ENCODE assay signal across 1 cellular context in genomic region chr5:150515446-150515845, GRCh38.
TF ChIP-seq lines count a peak whose summit lies in the region.

No MANE protein-coding gene starts in this region.

TF ChIP-seq in IMR-90, 13 proteins besides CTCF, POLR2A, EP300 and RAD21:
- TF ChIP-seq FOS (IDR thresholded peaks at IDR 0.05; ENCODE audit: low read depth, low read length), result peak; percentile 39
- TF ChIP-seq MAFK (IDR thresholded peaks at IDR 0.05; ENCODE audit: low read depth, low read length), result no peak
- TF ChIP-seq BHLHE40 (IDR thresholded peaks at IDR 0.05; ENCODE audit: low read depth, low read length), result no peak
- TF ChIP-seq MAZ (IDR thresholded peaks at IDR 0.05; ENCODE audit: borderline replicate concordance, low read depth, low read length), result 0 out of 2 replicates have a peak, but pooled peaks have one; percentile 21
- TF ChIP-seq ELK1 (IDR thresholded peaks at IDR 0.05; ENCODE audit: borderline replicate concordance, low read depth, low read length), result no peak
- no peak for TF ChIP-seq CHD1 (IDR thresholded peaks at IDR 0.05; ENCODE audit: low read depth, low read length)
- TF ChIP-seq NFE2L2 (IDR thresholded peaks at IDR 0.05; ENCODE audit: low read depth, low read length), result no peak
- peak; percentile 22 for TF ChIP-seq RCOR1 (IDR thresholded peaks at IDR 0.05; ENCODE audit: insufficient replicate concordance, low read length)
- no peak for TF ChIP-seq MXI1 (IDR thresholded peaks at IDR 0.05; ENCODE audit: borderline replicate concordance, low read depth, low read length)
- peak; percentile 28; the same call in 1 of the 2 replicates for TF ChIP-seq CEBPB (IDR thresholded peaks at IDR 0.05; ENCODE audit: low read depth, low read length)
- peak; percentile 19; the same call in 1 of the 2 replicates for TF ChIP-seq RFX5 (IDR thresholded peaks at IDR 0.05; ENCODE audit: low read depth, low read length)
- TF ChIP-seq USF2 (IDR thresholded peaks at IDR 0.05; ENCODE audit: low read depth, low read length), result no peak
- TF ChIP-seq SMC3 (IDR thresholded peaks at IDR 0.05; ENCODE audit: low read depth, low read length), result no peak
